ENCODE assay signal across 2 cellular contexts in the genomic region with DNA sequence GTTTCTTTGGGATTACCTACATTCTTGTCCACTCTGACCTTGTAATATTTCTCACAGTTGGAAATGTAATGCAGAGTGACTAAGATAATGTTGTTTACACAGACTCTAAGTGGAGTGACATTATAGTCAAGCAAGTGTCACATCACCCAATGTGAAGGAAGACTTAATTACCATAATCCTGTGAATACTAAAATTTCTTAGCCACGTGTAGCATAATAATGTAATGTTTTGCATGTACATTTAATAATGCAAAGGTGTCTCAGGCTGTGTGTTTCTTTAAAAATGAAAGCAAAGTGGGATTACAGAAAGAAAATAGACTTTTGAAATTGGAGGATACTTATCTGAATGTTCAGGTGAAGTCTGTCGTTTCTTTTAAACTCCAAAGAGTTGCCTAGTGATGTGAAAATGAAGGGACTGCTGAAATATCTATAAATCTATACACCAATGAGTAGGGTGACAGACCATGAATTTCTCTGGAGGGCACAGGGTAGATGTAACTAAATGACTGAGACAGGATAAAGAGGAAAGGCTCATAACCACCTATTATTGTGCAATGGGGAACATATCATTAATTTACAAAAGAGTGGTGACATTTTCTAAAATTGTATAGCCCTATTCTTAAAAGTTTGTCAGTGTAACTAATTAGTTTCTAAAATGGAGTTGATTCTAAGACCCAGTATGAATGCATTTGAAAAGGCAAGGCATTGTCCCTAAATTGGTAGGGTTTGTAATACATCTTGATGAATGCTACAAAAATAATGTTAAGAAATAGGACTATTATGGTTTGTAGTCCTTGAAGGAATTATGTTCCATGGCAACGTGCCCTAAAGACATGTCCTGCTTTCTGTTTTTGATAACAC.
A peak's percentile ranks its signal among the peaks of the same experiment; 100 is the strongest.
TF ChIP-seq lines count a peak whose summit lies in the region.

No MANE protein-coding gene starts in this region.

TF ChIP-seq in HepG2, 621 proteins besides CTCF, POLR2A, EP300 and RAD21:
- TF ChIP-seq ZFP82 (CRISPR knock-in tag; IDR thresholded peaks at IDR 0.05; ENCODE audit: borderline replicate concordance) (no peak), FOXA1 (IDR thresholded peaks at IDR 0.05) (no peak), FOXA1 (CRISPR knock-in tag; IDR thresholded peaks at IDR 0.05) (peak; percentile 27; the same call in 1 of the 2 replicates)

TF ChIP-seq in IMR-90, 13 proteins besides CTCF, POLR2A, EP300 and RAD21:
- TF ChIP-seq RFX5 (IDR thresholded peaks at IDR 0.05; ENCODE audit: low read depth, low read length) (no peak), CEBPB (IDR thresholded peaks at IDR 0.05; ENCODE audit: low read depth, low read length) (peak; percentile 27; the same call in 1 of the 2 replicates), RCOR1 (IDR thresholded peaks at IDR 0.05; ENCODE audit: insufficient replicate concordance, low read length) (no peak)
